ENCODE assay signal across 1 cellular context in the genomic region with DNA sequence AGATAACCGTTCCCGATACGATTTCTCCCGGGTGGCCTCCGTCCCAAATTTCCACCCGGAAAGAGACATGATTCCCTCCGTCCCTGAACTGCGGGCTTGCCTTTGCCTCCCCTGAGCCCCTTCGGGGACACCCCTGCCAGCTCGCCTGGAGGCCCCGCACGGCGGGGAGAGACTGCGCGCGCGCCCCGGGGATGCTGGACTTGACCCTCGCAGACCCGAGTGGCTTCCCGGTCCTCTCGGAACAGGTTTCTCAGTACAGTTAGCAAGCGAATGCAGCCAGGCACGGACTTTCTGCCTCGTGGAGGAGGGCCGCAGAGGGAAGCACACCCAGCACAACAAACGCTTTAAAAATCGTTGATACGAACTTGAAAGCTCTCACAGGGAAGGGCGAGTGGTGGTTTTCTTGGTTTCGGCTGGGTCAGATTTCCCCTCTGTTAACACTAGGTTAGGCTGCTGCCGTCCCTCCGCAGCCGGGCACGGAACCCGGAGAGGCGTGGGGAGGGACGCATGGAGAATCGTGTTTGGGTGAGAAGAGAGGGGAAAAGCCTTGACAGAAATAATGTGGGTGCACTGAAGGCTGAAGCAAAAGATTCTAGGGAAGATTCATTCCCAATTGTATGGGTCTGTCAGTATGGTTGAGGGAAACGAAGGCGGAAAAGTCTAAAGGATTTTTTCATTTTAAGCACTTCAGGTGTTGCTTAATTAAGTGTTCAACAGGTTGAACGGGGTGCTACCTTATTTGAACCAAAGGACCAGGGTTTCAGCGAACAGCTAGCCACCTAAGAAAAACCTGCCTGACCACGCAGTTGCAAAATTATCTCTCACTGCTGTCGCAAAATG.
TF ChIP-seq lines count a peak whose summit lies in the region.

No MANE protein-coding gene starts in this region.

TF ChIP-seq in HEK293, 187 proteins besides CTCF, POLR2A, EP300 and RAD21 (continued from another document):
- TF ChIP-seq SCRT2 (tag by site-specific recombination; IDR thresholded peaks at IDR 0.05) (peak; percentile 93), ZIC2 (tag by site-specific recombination; IDR thresholded peaks at IDR 0.05) (peak; percentile 70), ZXDB (tag by site-specific recombination; IDR thresholded peaks at IDR 0.05) (peak; percentile 100), ZFP37 (tag by site-specific recombination; IDR thresholded peaks at IDR 0.05) (peak; percentile 42; the same call in 1 of the 2 replicates), ZEB2 (tag by site-specific recombination; IDR thresholded peaks at IDR 0.05) (0 out of 2 replicates have a peak, but pooled peaks have one; percentile 20), ZNF394 (tag by site-specific recombination; IDR thresholded peaks at IDR 0.05; ENCODE audit: borderline replicate concordance) (0 out of 2 replicates have a peak, but pooled peaks have one; percentile 12), ZNF366 (tag by site-specific recombination; conservative IDR thresholded peaks at IDR 0.05) (no peak), GLIS2 (tag by site-specific recombination; IDR thresholded peaks at IDR 0.05) (peak; percentile 95), ZBTB17 (tag by site-specific recombination; IDR thresholded peaks at IDR 0.05) (no peak), ZBTB26 (tag by site-specific recombination; optimal IDR thresholded peaks at IDR 0.05) (peak; percentile 66), ZNF335 (tag by site-specific recombination; conservative IDR thresholded peaks at IDR 0.05) (peak; percentile 87), ZNF76 (tag by site-specific recombination; IDR thresholded peaks at IDR 0.05; ENCODE audit: borderline replicate concordance, low read depth) (peak; percentile 43; the same call in 1 of the 2 replicates), KLF8 (tag by site-specific recombination; IDR thresholded peaks at IDR 0.05) (no peak), PRDM4 (tag by site-specific recombination; IDR thresholded peaks at IDR 0.05) (0 out of 2 replicates have a peak, but pooled peaks have one; percentile 6)
- TF ChIP-seq, protein P1, sequence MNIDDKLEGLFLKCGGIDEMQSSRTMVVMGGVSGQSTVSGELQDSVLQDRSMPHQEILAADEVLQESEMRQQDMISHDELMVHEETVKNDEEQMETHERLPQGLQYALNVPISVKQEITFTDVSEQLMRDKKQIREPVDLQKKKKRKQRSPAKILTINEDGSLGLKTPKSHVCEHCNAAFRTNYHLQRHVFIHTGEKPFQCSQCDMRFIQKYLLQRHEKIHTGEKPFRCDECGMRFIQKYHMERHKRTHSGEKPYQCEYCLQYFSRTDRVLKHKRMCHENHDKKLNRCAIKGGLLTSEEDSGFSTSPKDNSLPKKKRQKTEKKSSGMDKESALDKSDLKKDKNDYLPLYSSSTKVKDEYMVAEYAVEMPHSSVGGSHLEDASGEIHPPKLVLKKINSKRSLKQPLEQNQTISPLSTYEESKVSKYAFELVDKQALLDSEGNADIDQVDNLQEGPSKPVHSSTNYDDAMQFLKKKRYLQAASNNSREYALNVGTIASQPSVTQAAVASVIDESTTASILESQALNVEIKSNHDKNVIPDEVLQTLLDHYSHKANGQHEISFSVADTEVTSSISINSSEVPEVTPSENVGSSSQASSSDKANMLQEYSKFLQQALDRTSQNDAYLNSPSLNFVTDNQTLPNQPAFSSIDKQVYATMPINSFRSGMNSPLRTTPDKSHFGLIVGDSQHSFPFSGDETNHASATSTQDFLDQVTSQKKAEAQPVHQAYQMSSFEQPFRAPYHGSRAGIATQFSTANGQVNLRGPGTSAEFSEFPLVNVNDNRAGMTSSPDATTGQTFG (tag by site-specific recombination; IDR thresholded peaks at IDR 0.05; ENCODE audit: borderline replicate concordance) = no peak
- TF ChIP-seq, protein P2, sequence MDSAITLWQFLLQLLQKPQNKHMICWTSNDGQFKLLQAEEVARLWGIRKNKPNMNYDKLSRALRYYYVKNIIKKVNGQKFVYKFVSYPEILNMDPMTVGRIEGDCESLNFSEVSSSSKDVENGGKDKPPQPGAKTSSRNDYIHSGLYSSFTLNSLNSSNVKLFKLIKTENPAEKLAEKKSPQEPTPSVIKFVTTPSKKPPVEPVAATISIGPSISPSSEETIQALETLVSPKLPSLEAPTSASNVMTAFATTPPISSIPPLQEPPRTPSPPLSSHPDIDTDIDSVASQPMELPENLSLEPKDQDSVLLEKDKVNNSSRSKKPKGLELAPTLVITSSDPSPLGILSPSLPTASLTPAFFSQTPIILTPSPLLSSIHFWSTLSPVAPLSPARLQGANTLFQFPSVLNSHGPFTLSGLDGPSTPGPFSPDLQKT (IDR thresholded peaks at IDR 0.05; ENCODE audit: borderline replicate concordance, low read depth, low read length) = no peak
TF ChIP-seq in HEK293: peak in this region for 17.
